In genomic region chr2:74361327-74361726, GRCh38 we compare ENCODE assay signal across 21 cellular contexts. TPM values are rescaled to one million over a fixed set of nuclear protein-coding genes. Genes with fewer than 3 reads are reported as not detected.
A peak's percentile ranks its signal among the peaks of the same experiment; 100 is the strongest.
DNase-seq lines count a peak whose midpoint lies in the region; ATAC-seq, FAIRE-seq and TF ChIP-seq lines count a peak whose summit lies in the region.
"Had no signal": no experiment of that assay in that cellular context is flagged by ENCODE, and none has a peak within 500 bp of the region (broad histone marks: within the 10 kb centered on the region; RNA-seq: fewer than 3 reads in every experiment).

No MANE protein-coding gene starts in this region.

- H4K20me1 ChIP-seq in HepG2 (ENCODE audit: insufficient read depth, low read length): no peaks in the 10 kb centered on the region

- ATAC-seq in Panc1 (no peak), HepG2 (no peak)

- H3K79me2 ChIP-seq in parathyroid adenoma (no peaks in the 10 kb centered on the region), HepG2 (ENCODE audit: insufficient read depth, low read length) (no peaks in the 10 kb centered on the region)

- H3K36me3 ChIP-seq in Panc1 (ENCODE audit: control insufficient read depth, insufficient read depth, low read length) (peaks cover 2% of the 10 kb centered on the region), endodermal cell (ENCODE audit: control insufficient read depth, insufficient read depth, low read length) (peaks cover 94% of the 10 kb centered on the region), parathyroid adenoma (ENCODE audit: control insufficient read depth, insufficient read depth, low read length) (no peaks in the 10 kb centered on the region), HepG2 (replicated peaks in 1 of 2; ENCODE audit: control insufficient read depth in 1 of 2, insufficient read depth in 2 of 2, low read length in 2 of 2) (peaks cover 37 to 68% of the 10 kb centered on the region in 2 experiments)

- 93 to 95% methylated on average over 4 to 11 of the region's 11 CpGs for WGBS in endodermal cell (ENCODE audit: insufficient coverage in 1 of 2, insufficient read length in 1 of 2), 2 experiments
- WGBS in HepG2 (ENCODE audit: low lambda C conversion rate): 92% methylated on average over 11 of the region's 11 CpGs

- FAIRE-seq in HepG2 (lab: Jason Lieb, UNC): no peak
- FAIRE-seq: A204.1 had no signal

- TF ChIP-seq RAD21 in HepG2 (CRISPR knock-in tag; IDR thresholded peaks at IDR 0.05): no peak

- in situ Hi-C loops in Panc1 (cut with HindIII; ENCODE audit: low pct_unique_long_range_greater_than_20kb, low sequenced_read_pairs) (no loop called here), HepG2 (cut with HindIII; ENCODE audit: extremely low pct_ligation_motif_present, low pct_unique_long_range_greater_than_20kb) (no loop called here)

- no peaks in the 10 kb centered on the region for H3K4me1 ChIP-seq in Panc1 (ENCODE audit: control insufficient read depth, insufficient read depth, low read length)
- H3K4me1 ChIP-seq in endodermal cell (ENCODE audit: control insufficient read depth, insufficient read depth, low read length): no peaks in the 10 kb centered on the region
- peaks cover 40% of the 10 kb centered on the region for H3K4me1 ChIP-seq in parathyroid adenoma
- no peaks in the 10 kb centered on the region for H3K4me1 ChIP-seq in HepG2 (ENCODE audit: insufficient read depth, low read length)
- H3K4me1 ChIP-seq: BE2C had no signal

- DNase-seq in Calu3 (no peak), Panc1 (ENCODE audit: low read depth, low spot score) (no peak), endodermal cell (no peak), HepG2 (ENCODE audit: low spot score) (no peak), NCI-H226 (no peak), medulla oblongata (ENCODE audit: extremely low spot score) (no peak)
- DNase-seq: BE2C, DMS79, GM23248, H9, MM.1S, NCI-H1048, NCI-H1417 treated with DMSO at 0.1 percent for 48 hours, NCI-H187, NCI-H446 treated with DMSO at 0.1 percent for 48 hours, NCI-H526 treated with DMSO at 0.1 percent for 48 hours, RPMI8226, SIG-M5, SK-N-SH had no signal

- H2AFZ ChIP-seq in parathyroid adenoma: no peak overlapping the region
- no peak overlapping the region for H2AFZ ChIP-seq in HepG2 (ENCODE audit: low read length)
- H2AFZ ChIP-seq: GM23248 had no signal

- H3K9ac ChIP-seq in endodermal cell (ENCODE audit: extremely low read depth, low read length, poor library complexity, severe bottlenecking) (no peak overlapping the region), parathyroid adenoma (no peak overlapping the region), HepG2 (ENCODE audit: insufficient read depth, low read depth, low read length) (no peak overlapping the region)
- H3K9ac ChIP-seq: GM23248, SK-N-SH had no signal

- H3K4me3 Mint-ChIP-seq in Calu3 (ENCODE audit: low read depth, unreplicated experiment) (no peak overlapping the region), endodermal cell (no peak overlapping the region)
- H3K4me3 Mint-ChIP-seq: H9 had no signal

- H3K4me2 ChIP-seq in parathyroid adenoma (ENCODE audit: low read length) (no peak overlapping the region), HepG2 (ENCODE audit: low read depth, low read length) (no peak overlapping the region)
- H3K4me2 ChIP-seq: SK-N-SH had no signal

- TF ChIP-seq CTCF in Calu3 (IDR thresholded peaks at IDR 0.05; ENCODE audit: unreplicated experiment) (no peak), Panc1 (IDR thresholded peaks at IDR 0.05) (no peak), endodermal cell (conservative IDR thresholded peaks at IDR 0.05) (no peak), parathyroid adenoma (IDR thresholded peaks at IDR 0.05) (no peak), HepG2 (CRISPR knock-in tag; IDR thresholded peaks at IDR 0.05) (no peak)

- H3K9me3 Mint-ChIP-seq in Calu3 (ENCODE audit: low read depth, unreplicated experiment): no peaks in the 10 kb centered on the region
- H3K9me3 Mint-ChIP-seq in endodermal cell: no peaks in the 10 kb centered on the region
- H3K9me3 Mint-ChIP-seq: H9 had no signal

- no peak for TF ChIP-seq POLR2A in HepG2 (IDR thresholded peaks at IDR 0.05; ENCODE audit: insufficient read depth in 1 of 2, low read depth in 2 of 2, low read length in 2 of 2)

- H3K27ac Mint-ChIP-seq in Calu3 (ENCODE audit: unreplicated experiment): no peak overlapping the region
- peak overlapping the region; percentile 10 for H3K27ac Mint-ChIP-seq in endodermal cell

- CTCF ChIA-PET in Calu3 (lab: Charles Lee): no interaction called here
- CTCF ChIA-PET in Panc1 (lab: Charles Lee): no interaction called here
- CTCF ChIA-PET in HepG2 (lab: Yijun Ruan, JAX; ENCODE audit: low intra/inter-chr PET ratio, low total read pairs): no interaction called here

- TSS peak; percentile 74 for BruUV-seq in Calu3 (replicated peaks; lab: Mats Ljungman, UMichigan)
- TSS peak; percentile 79 for BruUV-seq in Panc1 (replicated peaks; lab: Mats Ljungman, UMichigan)
- BruUV-seq in HepG2 (replicated peaks; lab: Mats Ljungman, UMichigan): no TSS peak

- H3K9me3 ChIP-seq in Panc1 (ENCODE audit: control insufficient read depth, insufficient read depth, low read depth, low read length) (no peaks in the 10 kb centered on the region), endodermal cell (ENCODE audit: control insufficient read depth, low read length) (no peaks in the 10 kb centered on the region), parathyroid adenoma (ENCODE audit: control insufficient read depth, low read length) (no peaks in the 10 kb centered on the region), HepG2 (ENCODE audit: low read length) (no peaks in the 10 kb centered on the region)
- H3K9me3 ChIP-seq: BE2C, SK-N-SH had no signal

- H3K4me1 Mint-ChIP-seq in Calu3 (ENCODE audit: low read depth, unreplicated experiment) (no peaks in the 10 kb centered on the region), endodermal cell (peaks cover 8% of the 10 kb centered on the region)

- POLR2A ChIA-PET in Panc1 (lab: Charles Lee): no interaction called here
- POLR2A ChIA-PET in HepG2 (lab: Yijun Ruan, JAX): interaction anchor here (1.1 kb wide), 1 partner anchor 30 kb away, joined by 3 read pairs; no protein-coding TSS in a partner anchor

- H3K4me3 ChIP-seq in Panc1 (ENCODE audit: low read depth in 2 of 2, low read length in 2 of 2): no peak overlapping the region
- no peak overlapping the region for H3K4me3 ChIP-seq in endodermal cell (ENCODE audit: low read length)
- no peak overlapping the region for H3K4me3 ChIP-seq in parathyroid adenoma (ENCODE audit: low read depth, low read length)
- no peak overlapping the region for H3K4me3 ChIP-seq in HepG2 (replicated peaks in 1 of 3; ENCODE audit: insufficient read depth in 1 of 3, low read depth in 2 of 3, low read length in 3 of 3)
- H3K4me3 ChIP-seq: GM23248 had no signal

- intact Hi-C loops in Calu3 (cut with micrococcal nuclease; ENCODE audit: unreplicated experiment): no loop called here
- intact Hi-C loops in Panc1 (cut with micrococcal nuclease; ENCODE audit: unreplicated experiment): no loop called here
- intact Hi-C loops in HepG2 (cut with micrococcal nuclease; ENCODE audit: unreplicated experiment): no loop called here

- H3K27ac ChIP-seq in Panc1 (ENCODE audit: low read length) (no peak overlapping the region), endodermal cell (ENCODE audit: low read depth, low read length) (no peak overlapping the region), parathyroid adenoma (peak overlapping the region; percentile 85), HepG2 (ENCODE audit: extremely low read length, insufficient read depth, low read length) (no peak overlapping the region)
- H3K27ac ChIP-seq: GM23248 had no signal

- TF ChIP-seq EP300 in HepG2 (IDR thresholded peaks at IDR 0.05; ENCODE audit: low read depth in 2 of 2, low read length in 2 of 2): no peak
- no peak for TF ChIP-seq EP300 in HepG2 (CRISPR knock-in tag; IDR thresholded peaks at IDR 0.05; ENCODE audit: borderline replicate concordance)

- H3K27me3 Mint-ChIP-seq in Calu3 (ENCODE audit: unreplicated experiment) (no peaks in the 10 kb centered on the region), endodermal cell (ENCODE audit: insufficient read depth) (no peaks in the 10 kb centered on the region)

- H3K36me3 Mint-ChIP-seq in Calu3 (ENCODE audit: insufficient read depth, unreplicated experiment) (no peaks in the 10 kb centered on the region), endodermal cell (ENCODE audit: low read depth) (peaks cover 79% of the 10 kb centered on the region)

- H3K27me3 ChIP-seq in Panc1 (ENCODE audit: control insufficient read depth, insufficient read depth, low read length) (no peaks in the 10 kb centered on the region), endodermal cell (ENCODE audit: control insufficient read depth, insufficient read depth, low read length, poor library complexity, severe bottlenecking) (no peaks in the 10 kb centered on the region), parathyroid adenoma (ENCODE audit: control insufficient read depth, insufficient read depth, low read length) (no peaks in the 10 kb centered on the region), HepG2 (ENCODE audit: control insufficient read depth in 1 of 2, insufficient read depth in 2 of 2, low read length in 2 of 2) (no peaks in the 10 kb centered on the region)
- H3K27me3 ChIP-seq: BE2C had no signal

RNA-seq across cellular contexts. Expression of gene SLC4A5, which starts 18.1 kb away (rescaled TPM):
- total RNA-seq in Calu3 (2022): 5.8 and 7.0 TPM in 2 replicates
- total RNA-seq in Panc1 (2021; ENCODE audit: unreplicated experiment): 1.2 TPM
- polyA plus RNA-seq in Panc1 (2012; ENCODE audit: insufficient read length): 0.39 TPM
- total RNA-seq in endodermal cell: 1 to 10 TPM; 2.5 to 3.7 TPM
- polyA plus RNA-seq in endodermal cell (2013, experiment 1 of 2): 2.0 TPM
- 1.7 TPM for polyA plus RNA-seq in endodermal cell (2013, experiment 2 of 2)
- 0.25 TPM in 1 of 2 replicates, not detected in the other for total RNA-seq in HepG2 (2016; rRNA removed; fragmentation: Illumina TruSeq; extraction: Trizol)
- total RNA-seq in HepG2 (2016; cell fraction: cytosol; rRNA removed; fragmentation: Illumina TruSeq; extraction: Trizol; ENCODE audit: low read depth): not detected in 2 replicates
- 0.09 TPM in 1 of 2 replicates, not detected in the other for total RNA-seq in HepG2 (2016; cell fraction: insoluble cytoplasmic fraction; rRNA removed; fragmentation: Illumina TruSeq; extraction: Trizol)
- not detected in 2 replicates for total RNA-seq in HepG2 (2016; cell fraction: membrane; rRNA removed; fragmentation: Illumina TruSeq; extraction: Trizol)
- total RNA-seq in HepG2 (2016; cell fraction: nucleus; rRNA removed; fragmentation: Illumina TruSeq; extraction: Trizol): 0.34 and 0.53 TPM in 2 replicates
- polyA plus RNA-seq in HepG2 (2011; rRNA removed): 0.50 and 0.51 TPM in 2 replicates
- polyA plus RNA-seq in HepG2 (2011; cell fraction: cytosol; rRNA removed): 0.01 TPM in 1 of 2 replicates, not detected in the other
- 0.14 and 0.74 TPM in 2 replicates for polyA plus RNA-seq in HepG2 (2011; cell fraction: nucleus; rRNA removed)
- polyA plus RNA-seq in HepG2 (2012): 0.74 and 0.93 TPM in 2 replicates
- polyA plus RNA-seq in HepG2 (2016; cell fraction: cytosol; fragmentation: Illumina TruSeq; extraction: Trizol; ENCODE audit: low read depth): not detected in 2 replicates
- polyA plus RNA-seq in HepG2 (2016; cell fraction: insoluble cytoplasmic fraction; fragmentation: Illumina TruSeq; extraction: Trizol; ENCODE audit: low read depth): 0.49 TPM in 1 of 2 replicates, not detected in the other
- not detected in 2 replicates for polyA plus RNA-seq in HepG2 (2016; cell fraction: membrane; fragmentation: Illumina TruSeq; extraction: Trizol; ENCODE audit: low read depth)
- 0.30 and 1.1 TPM in 2 replicates for polyA plus RNA-seq in HepG2 (2016; cell fraction: nucleus; fragmentation: Illumina TruSeq; extraction: Trizol; ENCODE audit: insufficient read depth, low read depth)
- polyA minus RNA-seq in HepG2 (2011; rRNA and poly(A)+ RNA removed; ENCODE audit: low replicate concordance): 0.26 and 0.56 TPM in 2 replicates
- 0.09 TPM in 1 of 2 replicates, not detected in the other for polyA minus RNA-seq in HepG2 (2011; cell fraction: cytosol; rRNA and poly(A)+ RNA removed)
- polyA minus RNA-seq in HepG2 (2011; cell fraction: nucleus; rRNA and poly(A)+ RNA removed): 1.0 and 1.1 TPM in 2 replicates

RNA-seq across cellular contexts. Expression of gene DCTN1, which starts 18.8 kb away (rescaled TPM):
- total RNA-seq in Calu3 (2022): 113 and 129 TPM in 2 replicates
- total RNA-seq in Panc1 (2021; ENCODE audit: unreplicated experiment): 190 TPM
- polyA plus RNA-seq in Panc1 (2012; ENCODE audit: insufficient read length): 225 TPM
- 100 to 1,000 TPM; 159 to 213 TPM for total RNA-seq in endodermal cell
- 157 TPM for polyA plus RNA-seq in endodermal cell (2013, experiment 1 of 2)
- polyA plus RNA-seq in endodermal cell (2013, experiment 2 of 2): 131 TPM
- 109 and 122 TPM in 2 replicates for total RNA-seq in HepG2 (2016; rRNA removed; fragmentation: Illumina TruSeq; extraction: Trizol)
- total RNA-seq in HepG2 (2016; cell fraction: cytosol; rRNA removed; fragmentation: Illumina TruSeq; extraction: Trizol; ENCODE audit: low read depth): 7.7 and 11.2 TPM in 2 replicates
- 94.1 and 122 TPM in 2 replicates for total RNA-seq in HepG2 (2016; cell fraction: insoluble cytoplasmic fraction; rRNA removed; fragmentation: Illumina TruSeq; extraction: Trizol)
- total RNA-seq in HepG2 (2016; cell fraction: membrane; rRNA removed; fragmentation: Illumina TruSeq; extraction: Trizol): 18.0 and 20.5 TPM in 2 replicates
- 55.1 and 60.1 TPM in 2 replicates for total RNA-seq in HepG2 (2016; cell fraction: nucleus; rRNA removed; fragmentation: Illumina TruSeq; extraction: Trizol)
- polyA plus RNA-seq in HepG2 (2011; rRNA removed): 73.2 and 82.4 TPM in 2 replicates
- polyA plus RNA-seq in HepG2 (2011; cell fraction: cytosol; rRNA removed): 54.6 and 71.3 TPM in 2 replicates
- polyA plus RNA-seq in HepG2 (2011; cell fraction: nucleus; rRNA removed): 141 and 144 TPM in 2 replicates
- polyA plus RNA-seq in HepG2 (2012): 72.2 and 76.7 TPM in 2 replicates
- 8.1 and 9.5 TPM in 2 replicates for polyA plus RNA-seq in HepG2 (2016; cell fraction: cytosol; fragmentation: Illumina TruSeq; extraction: Trizol; ENCODE audit: low read depth)
- polyA plus RNA-seq in HepG2 (2016; cell fraction: insoluble cytoplasmic fraction; fragmentation: Illumina TruSeq; extraction: Trizol; ENCODE audit: low read depth): 106 and 136 TPM in 2 replicates
- polyA plus RNA-seq in HepG2 (2016; cell fraction: membrane; fragmentation: Illumina TruSeq; extraction: Trizol; ENCODE audit: low read depth): 20.1 and 26.0 TPM in 2 replicates
- 119 and 130 TPM in 2 replicates for polyA plus RNA-seq in HepG2 (2016; cell fraction: nucleus; fragmentation: Illumina TruSeq; extraction: Trizol; ENCODE audit: insufficient read depth, low read depth)
- 266 and 308 TPM in 2 replicates for polyA minus RNA-seq in HepG2 (2011; rRNA and poly(A)+ RNA removed; ENCODE audit: low replicate concordance)
- 81.1 and 87.7 TPM in 2 replicates for polyA minus RNA-seq in HepG2 (2011; cell fraction: cytosol; rRNA and poly(A)+ RNA removed)
- 62.1 and 69.7 TPM in 2 replicates for polyA minus RNA-seq in HepG2 (2011; cell fraction: nucleus; rRNA and poly(A)+ RNA removed)
